8 cellular contexts compared by ENCODE assay signal in genomic region chr7:99616359-99617186, GRCh38. TPM values are rescaled to one million over a fixed set of nuclear protein-coding genes. Genes with fewer than 3 reads are reported as not detected.
DNase-seq lines count a peak whose midpoint lies in the region; ATAC-seq lines count a peak whose summit lies in the region.

ZSCAN25 (plus strand) TSS chr7:99616946; CDS start chr7:99619607, 2,661 bp downstream.

- POLR2A ChIA-PET in activated CD4-positive, alpha-beta T cell treated with anti-CD3 and anti-CD28 coated beads for 36 hours (lab: Charles Lee), result interaction anchor here (0.6 to 1.3 kb wide), 4 partner anchors 12 to 215 kb away, joined by 3 to 6 read pairs (median 4); partner anchors contain the start of gene ZKSCAN5

- peak within 1 kb of the TSS; percentile 88 for H3K27ac ChIP-seq in cingulate gyrus (ENCODE audit: low read depth, low read length)
- peak within 1 kb of the TSS; percentile 23 for H3K27ac ChIP-seq in layer of hippocampus (ENCODE audit: low read depth, low read length)

- intact Hi-C loops in activated CD4-positive, alpha-beta T cell treated with anti-CD3 and anti-CD28 coated beads for 36 hours (cut with DNase I, micrococcal nuclease), result loop anchor here (1.0 to 10.0 kb wide), 10 partner anchors 36 to 468 kb away; partner anchors contain the start of genes ZKSCAN5 (in 2 of the 2), ZNF394 (in 2 of the 2), ZNF655 (in 2 of the 2) and COPS6 (in 1 of the 2)

- H3K27me3 ChIP-seq in layer of hippocampus (ENCODE audit: control insufficient read depth, insufficient read depth, low read length), result no peaks in the 10 kb centered on the region

- H3K9me3 Mint-ChIP-seq in activated CD4-positive, alpha-beta T cell treated with anti-CD3 and anti-CD28 coated beads for 36 hours (ENCODE audit: low read depth), result no peaks in the 10 kb centered on the region

- H3K4me1 Mint-ChIP-seq in activated CD4-positive, alpha-beta T cell treated with anti-CD3 and anti-CD28 coated beads for 36 hours, result peaks cover 43% of the 10 kb centered on the region

- H3K27ac Mint-ChIP-seq in activated CD4-positive, alpha-beta T cell treated with anti-CD3 and anti-CD28 coated beads for 36 hours, result peak within 1 kb of the TSS; percentile 96

- peaks cover 38% of the 10 kb centered on the region for H3K36me3 Mint-ChIP-seq in activated CD4-positive, alpha-beta T cell treated with anti-CD3 and anti-CD28 coated beads for 36 hours (ENCODE audit: low read depth)

- CTCF ChIA-PET in activated CD4-positive, alpha-beta T cell treated with anti-CD3 and anti-CD28 coated beads for 36 hours (lab: Charles Lee), result interaction anchor here (0.8 to 2.6 kb wide), 5 partner anchors 8 to 434 kb away, joined by 3 to 7 read pairs (median 4); no protein-coding TSS in a partner anchor

- H3K4me3 Mint-ChIP-seq in activated CD4-positive, alpha-beta T cell treated with anti-CD3 and anti-CD28 coated beads for 36 hours, result peak within 1 kb of the TSS; percentile 92

- no peaks in the 10 kb centered on the region for H3K27me3 Mint-ChIP-seq in activated CD4-positive, alpha-beta T cell treated with anti-CD3 and anti-CD28 coated beads for 36 hours

- DNase-seq in Ammon's horn (ENCODE audit: low spot score) (peak; percentile 94), NCI-H460 (ENCODE audit: extremely low read depth, low read depth) (peak; percentile 92)
- peak; percentile 92 for DNase-seq in activated CD4-positive, alpha-beta T cell treated with anti-CD3 and anti-CD28 coated beads for 36 hours
- peak; percentile 75 to 77 for DNase-seq in stimulated activated CD4-positive, alpha-beta T cell treated with anti-CD3 and anti-CD28 coated beads, Interleukin-1b, Interleukin-23, amount 100 ng/mL, for 4 hours (ENCODE audit: low read depth in 2 of 2)

- ATAC-seq in GM19035 (IDR thresholded peaks at IDR 0.05; ENCODE audit: unreplicated experiment), result peak; percentile 92
- peak; percentile 95 for ATAC-seq in HG03354 (IDR thresholded peaks at IDR 0.05; ENCODE audit: poor library complexity, severe bottlenecking, unreplicated experiment)
- peak; percentile 93 for ATAC-seq in activated CD4-positive, alpha-beta T cell treated with anti-CD3 and anti-CD28 coated beads for 36 hours

RNA-seq across cellular contexts. Expression of gene ZSCAN25, which starts in this region (rescaled TPM):
- 9.4 and 12.5 TPM in 2 replicates for total RNA-seq in NCI-H460 (2014; rRNA removed; shearing (Covaris generic))
- 8.9 and 16.8 TPM in 2 replicates for polyA plus RNA-seq in NCI-H460 (2014; cell fraction: nucleus; rRNA removed)
- total RNA-seq in activated CD4-positive, alpha-beta T cell treated with anti-CD3 and anti-CD28 coated beads for 36 hours, result 10 to 100 TPM; 20.5 to 25.2 TPM

Comparison
In these comparisons a context has a peak if more than half of its experiments do, and no peak if none do; other contexts are left out.
1. Peak in every context shown above with its lines: DNase-seq, ATAC-seq and H3K27ac ChIP-seq.